In the genomic region with DNA sequence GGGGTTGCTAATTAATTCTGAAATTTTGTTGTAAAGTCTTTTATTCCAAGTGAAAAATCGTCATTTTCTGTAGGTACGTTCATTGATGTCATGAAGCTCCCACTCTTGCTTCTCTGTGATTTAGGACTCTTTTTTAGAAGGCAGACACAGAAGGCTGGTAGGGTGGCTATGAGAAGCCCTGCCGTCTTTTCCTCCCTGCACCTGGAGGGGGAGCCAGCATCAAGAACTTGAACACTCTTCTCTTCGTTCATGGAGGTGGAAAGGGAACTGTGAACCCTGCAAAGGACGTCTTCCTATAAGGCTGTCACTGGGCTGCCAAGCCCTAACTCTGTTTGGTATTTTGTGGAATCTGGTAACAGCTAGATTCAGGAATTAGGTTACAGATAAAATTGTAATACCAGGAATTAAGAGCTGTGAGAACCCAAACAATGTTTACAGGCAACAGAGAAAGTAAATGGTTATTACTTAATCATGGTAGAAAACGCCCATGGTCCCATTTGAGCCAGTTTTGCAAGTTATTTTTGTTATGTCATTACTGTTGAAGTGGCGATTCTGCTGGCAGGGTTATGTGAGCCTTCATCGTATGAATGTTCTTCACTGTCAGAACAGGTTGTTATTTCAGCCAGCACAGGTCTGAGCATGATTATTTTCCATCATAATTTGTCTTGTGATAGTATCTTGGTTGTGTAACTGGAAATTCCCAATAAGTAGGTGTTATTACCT, we compare ENCODE assay signal across 9 cellular contexts.
DNase-seq lines count a peak whose midpoint lies in the region; ATAC-seq and TF ChIP-seq lines count a peak whose summit lies in the region.
"Had no signal": no experiment of that assay in that cellular context is flagged by ENCODE, and none has a peak within 500 bp of the region (broad histone marks: within the 10 kb centered on the region; RNA-seq: fewer than 3 reads in every experiment).

No MANE protein-coding gene starts in this region.

- H3K36me3 ChIP-seq in GM06990 (ENCODE audit: control insufficient read depth, insufficient read depth, low read length) (no peaks in the 10 kb centered on the region), GM23338 (ENCODE audit: insufficient read depth) (no peaks in the 10 kb centered on the region)

- DNase-seq in GM06990 (ENCODE audit: extremely low read depth, insufficient read length) (peak; percentile 13), GM23338 (ENCODE audit: low spot score) (peak; percentile 84), RPMI7951 (ENCODE audit: low read depth) (peak; percentile 45), cerebellar cortex (ENCODE audit: low spot score) (peak; percentile 49), mesothelial cell of epicardium (ENCODE audit: low spot score in 2 of 2, unreplicated experiment in 2 of 2) (peak in 1 of 2 experiments; percentile 55), hepatic stellate cell (ENCODE audit: low spot score) (no peak)
- DNase-seq in Jurkat, Clone E6-1 (ENCODE audit: low read depth, low spot score): peak; percentile 38

- peak; percentile 99 for ATAC-seq in GM23338

- H3K27me3 ChIP-seq in GM06990 (replicated peaks; ENCODE audit: control insufficient read depth, insufficient read depth, low read length): no peaks in the 10 kb centered on the region
- H3K27me3 ChIP-seq in GM23338 (ENCODE audit: insufficient read depth): no peaks in the 10 kb centered on the region

- TF ChIP-seq CTCF in 22Rv1 (IDR thresholded peaks at IDR 0.05): peak; percentile 47
- peak; percentile 80 for TF ChIP-seq CTCF in GM06990 (IDR thresholded peaks at IDR 0.05; ENCODE audit: insufficient read depth, low read length, poor library complexity, severe bottlenecking)
- peak; percentile 72 to 88 for TF ChIP-seq CTCF in GM23338 (conservative IDR thresholded peaks at IDR 0.05; ENCODE audit: low read depth in 2 of 2)
- peak; percentile 47 for TF ChIP-seq CTCF in mesothelial cell of epicardium (IDR thresholded peaks at IDR 0.05; ENCODE audit: unreplicated experiment)

- H3K9me2 ChIP-seq in GM23338 (ENCODE audit: insufficient read depth): no peaks in the 10 kb centered on the region; the same call in 1 of the 2 replicates

- H3K27me3 Mint-ChIP-seq in GM23338 (ENCODE audit: insufficient read depth, low read depth, poor library complexity) (no peaks in the 10 kb centered on the region), mesothelial cell of epicardium (ENCODE audit: low read depth) (peaks cover 15% of the 10 kb centered on the region)

- no peak overlapping the region for H3K4me2 ChIP-seq in GM23338

- no peaks in the 10 kb centered on the region for H3F3A ChIP-seq in GM23338 (replicated peaks; ENCODE audit: low read depth)

- 0 out of 2 replicates have a peak, but pooled peaks cover 2% of the 10 kb centered on the region for H4K20me1 ChIP-seq in GM23338 (replicated peaks; ENCODE audit: insufficient read depth)

- H3K4me3 ChIP-seq in GM06990 (replicated peaks; ENCODE audit: low read depth, low read length) (no peak overlapping the region), GM23338 (no peak overlapping the region)
- H3K4me3 ChIP-seq in Jurkat, Clone E6-1 (ENCODE audit: low read length): no peak overlapping the region

- no peaks in the 10 kb centered on the region for H3K36me3 Mint-ChIP-seq in GM23338 (ENCODE audit: low read depth)
- H3K36me3 Mint-ChIP-seq in mesothelial cell of epicardium: no peaks in the 10 kb centered on the region

- peaks cover 11% of the 10 kb centered on the region for H3K4me1 Mint-ChIP-seq in GM23338
- peaks cover 18% of the 10 kb centered on the region for H3K4me1 Mint-ChIP-seq in mesothelial cell of epicardium

- H3K27ac ChIP-seq in 22Rv1: no peak overlapping the region
- H3K27ac ChIP-seq in GM23338 (ENCODE audit: low read depth): no peak overlapping the region
- H3K27ac ChIP-seq: epithelial cell of prostate had no signal

- H3K4me1 ChIP-seq in GM23338 (ENCODE audit: insufficient read depth): no peaks in the 10 kb centered on the region

- no peaks in the 10 kb centered on the region for H3K79me2 ChIP-seq in GM23338 (replicated peaks; ENCODE audit: insufficient read depth)

- H3K9me3 Mint-ChIP-seq in GM23338 (no peaks in the 10 kb centered on the region), mesothelial cell of epicardium (peaks cover 8% of the 10 kb centered on the region)

- H3K27ac Mint-ChIP-seq in GM23338: no peak overlapping the region
- H3K27ac Mint-ChIP-seq in mesothelial cell of epicardium: no peak overlapping the region

- no peak overlapping the region for H2AFZ ChIP-seq in GM23338

- H3K4me3 Mint-ChIP-seq in GM23338 (no peak overlapping the region), mesothelial cell of epicardium (no peak overlapping the region)

TF ChIP-seq in GM23338, 12 proteins besides CTCF, POLR2A, EP300 and RAD21 (continues in another document):
- TF ChIP-seq EZH2phosphoT487 (IDR thresholded peaks at IDR 0.05; ENCODE audit: unreplicated experiment) (no peak), ETS1 (IDR thresholded peaks at IDR 0.05) (no peak), ZNF114 (CRISPR knock-in tag; IDR thresholded peaks at IDR 0.05) (no peak)
- TF ChIP-seq, protein P1, sequence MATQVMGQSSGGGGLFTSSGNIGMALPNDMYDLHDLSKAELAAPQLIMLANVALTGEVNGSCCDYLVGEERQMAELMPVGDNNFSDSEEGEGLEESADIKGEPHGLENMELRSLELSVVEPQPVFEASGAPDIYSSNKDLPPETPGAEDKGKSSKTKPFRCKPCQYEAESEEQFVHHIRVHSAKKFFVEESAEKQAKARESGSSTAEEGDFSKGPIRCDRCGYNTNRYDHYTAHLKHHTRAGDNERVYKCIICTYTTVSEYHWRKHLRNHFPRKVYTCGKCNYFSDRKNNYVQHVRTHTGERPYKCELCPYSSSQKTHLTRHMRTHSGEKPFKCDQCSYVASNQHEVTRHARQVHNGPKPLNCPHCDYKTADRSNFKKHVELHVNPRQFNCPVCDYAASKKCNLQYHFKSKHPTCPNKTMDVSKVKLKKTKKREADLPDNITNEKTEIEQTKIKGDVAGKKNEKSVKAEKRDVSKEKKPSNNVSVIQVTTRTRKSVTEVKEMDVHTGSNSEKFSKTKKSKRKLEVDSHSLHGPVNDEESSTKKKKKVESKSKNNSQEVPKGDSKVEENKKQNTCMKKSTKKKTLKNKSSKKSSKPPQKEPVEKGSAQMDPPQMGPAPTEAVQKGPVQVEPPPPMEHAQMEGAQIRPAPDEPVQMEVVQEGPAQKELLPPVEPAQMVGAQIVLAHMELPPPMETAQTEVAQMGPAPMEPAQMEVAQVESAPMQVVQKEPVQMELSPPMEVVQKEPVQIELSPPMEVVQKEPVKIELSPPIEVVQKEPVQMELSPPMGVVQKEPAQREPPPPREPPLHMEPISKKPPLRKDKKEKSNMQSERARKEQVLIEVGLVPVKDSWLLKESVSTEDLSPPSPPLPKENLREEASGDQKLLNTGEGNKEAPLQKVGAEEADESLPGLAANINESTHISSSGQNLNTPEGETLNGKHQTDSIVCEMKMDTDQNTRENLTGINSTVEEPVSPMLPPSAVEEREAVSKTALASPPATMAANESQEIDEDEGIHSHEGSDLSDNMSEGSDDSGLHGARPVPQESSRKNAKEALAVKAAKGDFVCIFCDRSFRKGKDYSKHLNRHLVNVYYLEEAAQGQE (IDR thresholded peaks at IDR 0.05; ENCODE audit: unreplicated experiment): no peak
